Comparison of ENCODE assay signal across 20 cellular contexts in the genomic region with DNA sequence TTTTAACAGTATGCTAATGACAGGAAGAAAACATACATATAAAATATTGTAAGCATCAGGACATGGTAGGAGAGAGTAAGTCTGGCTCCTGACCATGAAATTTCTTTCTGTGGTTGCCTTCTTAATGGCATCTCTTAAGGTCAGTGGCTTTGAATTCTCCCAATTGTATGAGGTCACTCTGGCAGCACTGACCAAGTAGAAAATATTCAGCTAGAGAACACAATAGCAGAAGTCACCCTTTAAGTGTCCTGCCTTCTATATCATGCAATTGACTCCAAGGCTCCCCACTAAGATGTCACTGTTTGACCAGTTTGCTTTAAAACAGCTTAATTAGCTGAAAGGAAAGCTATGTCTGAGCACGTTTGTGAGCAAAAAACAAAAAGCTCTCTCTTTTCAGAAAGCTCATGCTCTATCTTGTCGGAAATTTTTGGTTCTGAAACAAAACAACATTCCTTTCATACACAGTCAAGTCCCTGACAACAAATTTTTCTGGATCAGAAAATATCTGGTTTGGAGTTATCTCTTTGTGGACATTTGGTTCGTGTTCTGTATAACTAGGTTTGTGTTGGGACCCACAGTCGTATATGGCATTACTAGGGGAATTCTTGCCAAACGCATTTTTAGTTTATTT.
DNase-seq lines count a peak whose midpoint lies in the region; ATAC-seq and TF ChIP-seq lines count a peak whose summit lies in the region.
"Had no signal": no experiment of that assay in that cellular context is flagged by ENCODE, and none has a peak within 500 bp of the region (broad histone marks: within the 10 kb centered on the region; RNA-seq: fewer than 3 reads in every experiment).

No MANE protein-coding gene starts in this region.

- no peak overlapping the region for H3K9ac ChIP-seq in HUES48 (ENCODE audit: low read depth, low read length)

- H3K27me3 ChIP-seq in HUES48 (ENCODE audit: control insufficient read depth, insufficient read depth, low read length) (no peaks in the 10 kb centered on the region), right cardiac atrium (ENCODE audit: control insufficient read depth, insufficient read depth) (no peaks in the 10 kb centered on the region)
- H3K27me3 ChIP-seq: ovary had no signal

- no peaks in the 10 kb centered on the region for H3K9me3 ChIP-seq in HUES48 (ENCODE audit: control insufficient read depth, insufficient read depth, low read length)
- no peaks in the 10 kb centered on the region for H3K9me3 ChIP-seq in right cardiac atrium (ENCODE audit: control insufficient read depth, low read length)
- H3K9me3 ChIP-seq: Caco-2, ovary, thoracic aorta had no signal

- no peak for TF ChIP-seq CTCF in choroid plexus epithelial cell (conservative IDR thresholded peaks at IDR 0.05; ENCODE audit: low read depth, low read length)

- DNase-seq in choroid plexus epithelial cell (ENCODE audit: low read depth): peak; percentile 47
- DNase-seq in right cardiac atrium: no peak
- peak; percentile 72 for DNase-seq in renal cortical epithelial cell (ENCODE audit: low read depth)
- DNase-seq in NCI-H2227 treated with DMSO at 0.1 percent for 48 hours (lab: John Stamatoyannopoulos, UW): no peak
- no peak for DNase-seq in HUDEP-2 (lab: John Stamatoyannopoulos, UW; ENCODE audit: unreplicated experiment in 76 of 76)
- DNase-seq in T-helper 1 cell: no peak
- DNase-seq: activated CD4-positive, alpha-beta memory T cell treated with anti-CD3 and anti-CD28 coated beads, Interleukin-2, amount 10 ng/mL, durations not matched to agents 7 days and 5 days; activated naive CD4-positive, alpha-beta T cell treated with anti-CD3 and anti-CD28 coated beads, Interleukin-2, amount 10 ng/mL, durations not matched to agents 7 days and 5 days; activated T-cell treated with anti-CD3 and anti-CD28 coated beads, Interleukin-2, amount 50 U/mL, for 1 hour; Caco-2; H7; left cardiac atrium; NCI-H1694; ovary; stimulated activated CD8-positive, alpha-beta memory T cell treated with anti-CD3 and anti-CD28 coated beads, Interleukin-4, amount 100 ng/mL, for 48 hours had no signal

- peak overlapping the region; percentile 73 for H3K27ac ChIP-seq in HUES48 (ENCODE audit: low read depth, low read length)
- H3K27ac ChIP-seq in right cardiac atrium (ENCODE audit: low read length): no peak overlapping the region
- H3K27ac ChIP-seq: ovary, thoracic aorta, VCaP had no signal

- H3K36me3 ChIP-seq in HUES48 (ENCODE audit: control insufficient read depth, insufficient read depth, low read length): no peaks in the 10 kb centered on the region
- H3K36me3 ChIP-seq: ovary, thoracic aorta had no signal

- H3K4me3 ChIP-seq in HUES48 (ENCODE audit: low read depth, low read length): no peak overlapping the region
- H3K4me3 ChIP-seq in choroid plexus epithelial cell (ENCODE audit: low read depth, low read length): no peak overlapping the region
- H3K4me3 ChIP-seq in right cardiac atrium (ENCODE audit: low read length): no peak overlapping the region
- H3K4me3 ChIP-seq: ovary, smooth muscle cell, thoracic aorta had no signal

- 40% methylated on average over 5 of the region's 5 CpGs for WGBS in right cardiac atrium

- H3K4me1 ChIP-seq in HUES48 (ENCODE audit: control insufficient read depth, insufficient read depth, low read length) (peaks cover 31% of the 10 kb centered on the region), right cardiac atrium (ENCODE audit: control insufficient read depth, insufficient read depth, low read length) (peaks cover 5% of the 10 kb centered on the region)

- intact Hi-C loops in right cardiac atrium (cut with DNase I): no loop called here

- ATAC-seq in right cardiac atrium: peak; percentile 28 to 58
- no peak for ATAC-seq in GM19324 (IDR thresholded peaks at IDR 0.05; ENCODE audit: low FRiP score, unreplicated experiment)

Comparison
In these comparisons a context has a peak if more than half of its experiments do, and no peak if none do; other contexts are left out.
1. DNase-seq: peak in choroid plexus epithelial cell (single experiment) and renal cortical epithelial cell (single experiment); none in right cardiac atrium (0 of 3), NCI-H2227 treated with DMSO at 0.1 percent for 48 hours (single experiment), HUDEP-2 (0 of 76) and T-helper 1 cell (0 of 5).